Comparison of ENCODE assay signal across 19 cellular contexts in genomic region chr22:32744560-32744959, GRCh38. TPM values are rescaled to one million over a fixed set of nuclear protein-coding genes. Genes with fewer than 3 reads are reported as not detected.
DNase-seq lines count a peak whose midpoint lies in the region; ATAC-seq, FAIRE-seq and TF ChIP-seq lines count a peak whose summit lies in the region.
"Had no signal": no experiment of that assay in that cellular context is flagged by ENCODE, and none has a peak within 500 bp of the region (broad histone marks: within the 10 kb centered on the region; RNA-seq: fewer than 3 reads in every experiment).

No MANE protein-coding gene starts in this region.

- BruUV-seq in Caco-2 (replicated peaks; lab: Mats Ljungman, UMichigan) (no TSS peak), IMR-90 (replicated peaks; lab: Mats Ljungman, UMichigan) (no TSS peak)

- H3K27me3 Mint-ChIP-seq in Caco-2 (ENCODE audit: insufficient read depth, unreplicated experiment) (no peaks in the 10 kb centered on the region), natural killer cell (ENCODE audit: low read depth in 2 of 2) (peaks cover 13% of the 10 kb centered on the region in 2 donors)

- H3K79me1 ChIP-seq in IMR-90 (ENCODE audit: low read depth in 1 of 2, low read length in 2 of 2) = no peaks in the 10 kb centered on the region

- no peak overlapping the region; the same call in 1 of the 2 replicates for H4K5ac ChIP-seq in IMR-90 (ENCODE audit: low read depth, low read length)

- no peaks in the 10 kb centered on the region for H3K27me3 ChIP-seq in Caco-2 (replicated peaks; ENCODE audit: control insufficient read depth, insufficient read depth, low read length)
- H3K27me3 ChIP-seq in IMR-90 (ENCODE audit: control insufficient read depth, insufficient read depth, low read length) = peaks cover 8% of the 10 kb centered on the region
- H3K27me3 ChIP-seq in breast epithelium = no peaks in the 10 kb centered on the region
- H3K27me3 ChIP-seq: brain microvascular endothelial cell had no signal

- H3K9me1 ChIP-seq in IMR-90 (ENCODE audit: insufficient read depth, low read length) = no peaks in the 10 kb centered on the region

- DNase-seq in Caco-2 = no peak
- DNase-seq in IMR-90 = no peak
- no peak for DNase-seq in breast epithelium (ENCODE audit: low spot score in 2 of 2)
- no peak for DNase-seq in natural killer cell
- DNase-seq in NCI-H1048 (lab: John Stamatoyannopoulos, UW) = no peak
- no peak for DNase-seq in GM20000 (ENCODE audit: low spot score)
- no peak for DNase-seq in ureter (ENCODE audit: low spot score)
- DNase-seq in GM12891 (ENCODE audit: insufficient read length, low spot score) = no peak
- DNase-seq: activated CD4-positive, alpha-beta T cell treated with anti-CD3 and anti-CD28 coated beads for 36 hours; brain microvascular endothelial cell; DMS53; GOT3; head of caudate nucleus; NCI-H1436 treated with DMSO at 0.1 percent for 48 hours; NCI-H2171 treated with DMSO at 0.1 percent for 48 hours; NCI-H526; stimulated activated CD4-positive, alpha-beta T cell treated with anti-CD3 and anti-CD28 coated beads, Interleukin-15, amount 100 ng/mL, for 24 hours; substantia nigra had no signal

- TF ChIP-seq RAD21 in IMR-90 (IDR thresholded peaks at IDR 0.05; ENCODE audit: low read length) = no peak

- peaks cover 28% of the 10 kb centered on the region for H3K4me1 ChIP-seq in Caco-2
- H3K4me1 ChIP-seq in IMR-90 (ENCODE audit: control insufficient read depth, insufficient read depth, low read length) = peaks cover 10% of the 10 kb centered on the region; the same call in 1 of the 2 replicates
- H3K4me1 ChIP-seq in breast epithelium = peaks cover 0 to 11% of the 10 kb centered on the region in 2 donors

- H3K4me2 ChIP-seq in IMR-90 (ENCODE audit: low read depth, low read length) = no peak overlapping the region

- H4K91ac ChIP-seq in IMR-90 (ENCODE audit: insufficient read depth, low read depth, low read length) = no peak overlapping the region

- H2AFZ ChIP-seq in IMR-90 (replicated peaks; ENCODE audit: low read length, poor library complexity) = peak overlapping the region; percentile 44

- no peaks in the 10 kb centered on the region for H4K20me1 ChIP-seq in IMR-90 (ENCODE audit: insufficient read depth, low read length)

- peak overlapping the region; percentile 81; the same call in 1 of the 2 replicates for H2BK120ac ChIP-seq in IMR-90 (ENCODE audit: low read depth, low read length)

- ATAC-seq in IMR-90 (ENCODE audit: low read depth) (no peak), natural killer cell (peak in 1 of 3 donors; percentile 85)
- ATAC-seq: activated CD4-positive, alpha-beta T cell treated with anti-CD3 and anti-CD28 coated beads for 36 hours had no signal

- H2BK20ac ChIP-seq in IMR-90 (ENCODE audit: low read depth, low read length) = peak overlapping the region; percentile 50; the same call in 1 of the 2 replicates

- H3K4ac ChIP-seq in IMR-90 (ENCODE audit: low read depth, low read length) = peak overlapping the region; percentile 67

- peak overlapping the region; percentile 76 for H2AK5ac ChIP-seq in IMR-90 (ENCODE audit: low read depth, low read length)

- WGBS in IMR-90 (ENCODE audit: extremely low coverage in 2 of 2, insufficient read length in 1 of 2), 2 experiments = no CpG with 5 or more reads among the region's 10 CpGs

- H3K18ac ChIP-seq in IMR-90 (ENCODE audit: low read depth, low read length) = no peak overlapping the region; the same call in 1 of the 2 replicates

- in situ Hi-C loops in IMR-90 (cut with MboI; ENCODE audit: low sequenced_read_pairs) = no loop called here

- TF ChIP-seq POLR2A in IMR-90 (IDR thresholded peaks at IDR 0.05; ENCODE audit: low read depth, low read length) (no peak), breast epithelium (IDR thresholded peaks at IDR 0.05) (no peak), GM12891 (IDR thresholded peaks at IDR 0.05; ENCODE audit: low read depth, low read length) (no peak)

- peak overlapping the region; percentile 89 for H3K27ac Mint-ChIP-seq in Caco-2 (ENCODE audit: unreplicated experiment)
- H3K27ac Mint-ChIP-seq in natural killer cell = peak overlapping the region; percentile 32 to 82
- H3K27ac Mint-ChIP-seq: activated CD4-positive, alpha-beta T cell treated with anti-CD3 and anti-CD28 coated beads for 36 hours had no signal

- H3K9me3 Mint-ChIP-seq in Caco-2 (ENCODE audit: unreplicated experiment) = peaks cover 8% of the 10 kb centered on the region
- H3K9me3 Mint-ChIP-seq in natural killer cell = no peaks in the 10 kb centered on the region

- no peak overlapping the region for H3K56ac ChIP-seq in IMR-90 (ENCODE audit: extremely low read depth, insufficient read depth, low read length)

- CTCF ChIA-PET in Caco-2 (lab: Charles Lee) = no interaction called here
- CTCF ChIA-PET in IMR-90 (lab: Yijun Ruan, JAX) = interaction anchor here (0.6 kb wide), 1 partner anchor 40 kb away, joined by 3 read pairs; no protein-coding TSS in a partner anchor

- no peak overlapping the region for H2BK5ac ChIP-seq in IMR-90 (ENCODE audit: low read depth, low read length, poor library complexity, severe bottlenecking)

- H3K9ac ChIP-seq in IMR-90 (ENCODE audit: low read depth, low read length) = no peak overlapping the region

- FAIRE-seq in GM12891 (lab: Jason Lieb, UNC) = no peak
- FAIRE-seq: colon had no signal

- peak overlapping the region; percentile 25 for H2AK9ac ChIP-seq in IMR-90 (replicated peaks; ENCODE audit: low read depth, low read length, poor library complexity)

- dilution Hi-C loops in IMR-90 (cut with HindIII; ENCODE audit: low sequenced_read_pairs, unreplicated experiment) = no loop called here

- intact Hi-C loops in Caco-2 (cut with micrococcal nuclease; ENCODE audit: unreplicated experiment) = no loop called here
- intact Hi-C loops in IMR-90 (cut with micrococcal nuclease) = no loop called here
- intact Hi-C loops in breast epithelium (cut with DNase I; ENCODE audit: low total_unique reads) = no loop called here
- intact Hi-C loops in natural killer cell (cut with micrococcal nuclease) = no loop called here

- H3K14ac ChIP-seq in IMR-90 (replicated peaks; ENCODE audit: low read depth, low read length) = 0 out of 2 replicates have a peak overlapping the region, but pooled peaks have one; percentile 52

- H2BK15ac ChIP-seq in IMR-90 (ENCODE audit: low read depth, low read length) = 0 out of 3 replicates have a peak overlapping the region, but pooled peaks have one; percentile 14

- H3K23ac ChIP-seq in IMR-90 (ENCODE audit: low read depth, low read length) = no peak overlapping the region

- POLR2A ChIA-PET in Caco-2 (lab: Charles Lee) (no interaction called here), IMR-90 (lab: Charles Lee; ENCODE audit: unreplicated experiment) (interaction anchor here (0.6 kb wide), 1 partner anchor 124 kb away, joined by 3 read pairs; no protein-coding TSS in a partner anchor)

- H3K4me1 Mint-ChIP-seq in Caco-2 (ENCODE audit: low read depth, unreplicated experiment) (peaks cover 16% of the 10 kb centered on the region), natural killer cell (peaks cover 12 to 22% of the 10 kb centered on the region in 2 donors)
- H3K4me1 Mint-ChIP-seq: activated CD4-positive, alpha-beta T cell treated with anti-CD3 and anti-CD28 coated beads for 36 hours had no signal

- TF ChIP-seq CTCF in Caco-2 (IDR thresholded peaks at IDR 0.05; ENCODE audit: insufficient read depth in 1 of 2, low read depth in 1 of 2, low read length in 1 of 2, severe bottlenecking in 1 of 2, unreplicated experiment in 1 of 2) (no peak), IMR-90 (conservative IDR thresholded peaks at IDR 0.05; ENCODE audit: low read depth, low read length) (no peak), breast epithelium (IDR thresholded peaks at IDR 0.05) (no peak), natural killer cell (IDR thresholded peaks at IDR 0.05) (no peak), GM20000 (IDR thresholded peaks at IDR 0.05; ENCODE audit: extremely low read depth, missing control alignments) (no peak)

- no peak overlapping the region for H3K27ac ChIP-seq in IMR-90 (ENCODE audit: insufficient read depth, low read length)
- peak overlapping the region; percentile 50 to 86 for H3K27ac ChIP-seq in breast epithelium
- H3K27ac ChIP-seq: brain microvascular endothelial cell had no signal

- H4K8ac ChIP-seq in IMR-90 (ENCODE audit: low read depth in 2 of 2, low read length in 2 of 2) = no peak overlapping the region

- H3K9me3 ChIP-seq in Caco-2 (no peaks in the 10 kb centered on the region; the same call in 1 of the 2 replicates), IMR-90 (ENCODE audit: control insufficient read depth, insufficient read depth, low read length) (no peaks in the 10 kb centered on the region), breast epithelium (no peaks in the 10 kb centered on the region)

- H3K4me3 Mint-ChIP-seq in Caco-2 (ENCODE audit: unreplicated experiment) (no peak overlapping the region), natural killer cell (peak overlapping the region; percentile 74)
- H3K4me3 Mint-ChIP-seq: activated CD4-positive, alpha-beta T cell treated with anti-CD3 and anti-CD28 coated beads for 36 hours had no signal

- H3K36me3 Mint-ChIP-seq in Caco-2 (ENCODE audit: insufficient read depth, unreplicated experiment) = no peaks in the 10 kb centered on the region
- H3K36me3 Mint-ChIP-seq in natural killer cell = no peaks in the 10 kb centered on the region

- no peak overlapping the region for H3K4me3 ChIP-seq in Caco-2 (ENCODE audit: low read depth, low read length)
- H3K4me3 ChIP-seq in IMR-90 (ENCODE audit: insufficient read depth, low read depth, low read length) = no peak overlapping the region
- peak overlapping the region in 1 of 3 donors; percentile 46 for H3K4me3 ChIP-seq in breast epithelium

- H3K36me3 ChIP-seq in Caco-2 (ENCODE audit: control insufficient read depth, insufficient read depth, low read length) = no peaks in the 10 kb centered on the region
- no peaks in the 10 kb centered on the region for H3K36me3 ChIP-seq in IMR-90 (ENCODE audit: control insufficient read depth, insufficient read depth, low read length)
- no peaks in the 10 kb centered on the region for H3K36me3 ChIP-seq in breast epithelium
- H3K36me3 ChIP-seq: brain microvascular endothelial cell had no signal

TF ChIP-seq in GM12891, 5 proteins besides CTCF, POLR2A, EP300 and RAD21:
- TF ChIP-seq PAX5 (IDR thresholded peaks at IDR 0.05; ENCODE audit: insufficient read depth, low read length, severe bottlenecking) = no peak
- no peak for TF ChIP-seq SPI1 (IDR thresholded peaks at IDR 0.05; ENCODE audit: low read depth, low read length)
- no peak for TF ChIP-seq POLR2AphosphoS5 (IDR thresholded peaks at IDR 0.05; ENCODE audit: low read depth, low read length)
- no peak for TF ChIP-seq POU2F2 (IDR thresholded peaks at IDR 0.05; ENCODE audit: low read depth, low read length)
- no peak for TF ChIP-seq TAF1 (IDR thresholded peaks at IDR 0.05; ENCODE audit: low read depth, low read length)

RNA-seq across cellular contexts. Expression of gene TIMP3, which starts 56.9 kb away (rescaled TPM):
- 72.8 and 86.4 TPM in 2 replicates for total RNA-seq in Caco-2 (2022)
- 98.8 and 108 TPM in 2 replicates for total RNA-seq in IMR-90 (2012; rRNA removed)
- polyA plus RNA-seq in IMR-90 (2012; rRNA removed) = 173 and 179 TPM in 2 replicates
- polyA plus RNA-seq in IMR-90 (2012; cell fraction: cytosol; rRNA removed) = 114 and 148 TPM in 2 replicates
- polyA plus RNA-seq in IMR-90 (2012; cell fraction: nucleus; rRNA removed; ENCODE audit: low replicate concordance) = 70.7 and 131 TPM in 2 replicates
- total RNA-seq in breast epithelium = 1,000 to 10,000 TPM in 1 of 3 donors, 100 to 1,000 TPM in 2; 269 to 1,246 (median 290) TPM
- total RNA-seq in natural killer cell = under 1 TPM in 1 of 3 donors, not detected in 2; 0.12 TPM
- 279 TPM for total RNA-seq in ureter
- not detected for polyA plus RNA-seq in GM12891 (2012; ENCODE audit: low read depth, missing spikeins)
- total RNA-seq: activated CD4-positive, alpha-beta T cell treated with anti-CD3 and anti-CD28 coated beads for 36 hours had no signal

Comparison
In these comparisons a context has a peak if more than half of its experiments do, and no peak if none do; other contexts are left out.
1. RNA of gene TIMP3, which starts 56.9 kb away (total RNA-seq): 269 to 1,246 TPM in breast epithelium, 279 TPM in ureter (single experiment), 98.8 to 108 TPM in IMR-90 and 72.8 to 86.4 TPM in Caco-2; 0.12 TPM in natural killer cell; every median in the first group is over 10 times any median in the second.